Comparison of ENCODE assay signal across 1 cellular context in the genomic region with DNA sequence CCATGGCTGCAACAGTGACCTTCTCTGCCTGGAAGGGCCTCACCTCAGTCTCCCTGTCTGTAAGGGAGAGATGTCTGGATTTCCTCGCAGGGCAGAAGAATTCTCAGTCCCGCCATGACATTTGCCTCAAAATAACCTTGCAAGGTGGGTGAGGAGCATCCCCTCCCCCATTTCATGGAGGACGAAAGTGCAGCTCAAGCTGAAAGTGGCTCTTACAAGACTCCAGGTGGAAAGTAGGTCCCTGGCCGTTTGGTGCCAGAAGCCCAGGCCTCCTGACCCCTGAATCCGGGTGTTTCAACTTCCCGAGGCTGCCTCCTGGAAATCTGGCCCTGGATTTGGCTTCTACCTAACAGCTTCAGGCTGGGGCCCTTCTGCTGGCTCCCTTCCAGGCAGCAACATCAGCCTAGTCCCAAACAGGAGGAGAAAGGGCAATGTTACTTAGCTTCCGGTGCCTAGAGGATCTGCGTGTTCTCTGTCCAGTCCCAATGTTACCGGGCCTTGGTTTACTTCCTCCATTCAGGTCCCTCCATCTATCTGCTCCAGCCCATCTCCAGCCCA.
TF ChIP-seq lines count a peak whose summit lies in the region.

No MANE protein-coding gene starts in this region.

TF ChIP-seq in H1, 55 proteins besides CTCF, POLR2A, EP300 and RAD21:
- TF ChIP-seq TAF1 (IDR thresholded peaks at IDR 0.05; ENCODE audit: low read depth, low read length) (0 out of 2 replicates have a peak, but pooled peaks have one; percentile 13), ZNF274 (IDR thresholded peaks at IDR 0.05; ENCODE audit: borderline replicate concordance, extremely low read depth, low read length) (no peak), SP1 (IDR thresholded peaks at IDR 0.05; ENCODE audit: low read depth, low read length) (peak; percentile 97), GABPA (IDR thresholded peaks at IDR 0.05; ENCODE audit: borderline replicate concordance, insufficient read depth, low read length) (0 out of 2 replicates have a peak, but pooled peaks have one; percentile 8), SIN3A (conservative IDR thresholded peaks at IDR 0.05 in 1 of 2, IDR thresholded peaks at IDR 0.05 in 1 of 2; ENCODE audit: low read depth in 1 of 2, low read length in 2 of 2) (0 out of 4 replicates have a peak, but pooled peaks of 1 of the 2 experiments have one; percentile 45), GTF2F1 (IDR thresholded peaks at IDR 0.05; ENCODE audit: borderline replicate concordance, low read depth, low read length) (no peak), SP4 (IDR thresholded peaks at IDR 0.05; ENCODE audit: low read length) (peak; percentile 41; the same call in 1 of the 2 replicates), BRCA1 (IDR thresholded peaks at IDR 0.05; ENCODE audit: low read depth, low read length) (no peak), POU5F1 (IDR thresholded peaks at IDR 0.05; ENCODE audit: low read depth, low read length) (no peak)
- TF ChIP-seq, protein P1, sequence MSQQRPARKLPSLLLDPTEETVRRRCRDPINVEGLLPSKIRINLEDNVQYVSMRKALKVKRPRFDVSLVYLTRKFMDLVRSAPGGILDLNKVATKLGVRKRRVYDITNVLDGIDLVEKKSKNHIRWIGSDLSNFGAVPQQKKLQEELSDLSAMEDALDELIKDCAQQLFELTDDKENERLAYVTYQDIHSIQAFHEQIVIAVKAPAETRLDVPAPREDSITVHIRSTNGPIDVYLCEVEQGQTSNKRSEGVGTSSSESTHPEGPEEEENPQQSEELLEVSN (IDR thresholded peaks at IDR 0.05), result 0 out of 2 replicates have a peak, but pooled peaks have one; percentile 12
- TF ChIP-seq, protein P2, sequence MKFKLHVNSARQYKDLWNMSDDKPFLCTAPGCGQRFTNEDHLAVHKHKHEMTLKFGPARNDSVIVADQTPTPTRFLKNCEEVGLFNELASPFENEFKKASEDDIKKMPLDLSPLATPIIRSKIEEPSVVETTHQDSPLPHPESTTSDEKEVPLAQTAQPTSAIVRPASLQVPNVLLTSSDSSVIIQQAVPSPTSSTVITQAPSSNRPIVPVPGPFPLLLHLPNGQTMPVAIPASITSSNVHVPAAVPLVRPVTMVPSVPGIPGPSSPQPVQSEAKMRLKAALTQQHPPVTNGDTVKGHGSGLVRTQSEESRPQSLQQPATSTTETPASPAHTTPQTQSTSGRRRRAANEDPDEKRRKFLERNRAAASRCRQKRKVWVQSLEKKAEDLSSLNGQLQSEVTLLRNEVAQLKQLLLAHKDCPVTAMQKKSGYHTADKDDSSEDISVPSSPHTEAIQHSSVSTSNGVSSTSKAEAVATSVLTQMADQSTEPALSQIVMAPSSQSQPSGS (IDR thresholded peaks at IDR 0.05; ENCODE audit: low read length), result 0 out of 2 replicates have a peak, but pooled peaks have one; percentile 53
- TF ChIP-seq, protein P3, sequence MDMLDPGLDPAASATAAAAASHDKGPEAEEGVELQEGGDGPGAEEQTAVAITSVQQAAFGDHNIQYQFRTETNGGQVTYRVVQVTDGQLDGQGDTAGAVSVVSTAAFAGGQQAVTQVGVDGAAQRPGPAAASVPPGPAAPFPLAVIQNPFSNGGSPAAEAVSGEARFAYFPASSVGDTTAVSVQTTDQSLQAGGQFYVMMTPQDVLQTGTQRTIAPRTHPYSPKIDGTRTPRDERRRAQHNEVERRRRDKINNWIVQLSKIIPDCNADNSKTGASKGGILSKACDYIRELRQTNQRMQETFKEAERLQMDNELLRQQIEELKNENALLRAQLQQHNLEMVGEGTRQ (IDR thresholded peaks at IDR 0.05; ENCODE audit: low read length), result no peak
